In genomic region chr20:49983848-49984408, GRCh38 we compare ENCODE assay signal across 10 cellular contexts. TPM values are rescaled to one million over a fixed set of nuclear protein-coding genes. Genes with fewer than 3 reads are reported as not detected.
A peak's percentile ranks its signal among the peaks of the same experiment; 100 is the strongest.
DNase-seq lines count a peak whose midpoint lies in the region; ATAC-seq and TF ChIP-seq lines count a peak whose summit lies in the region.
"Had no signal": no experiment of that assay in that cellular context is flagged by ENCODE, and none has a peak within 500 bp of the region (broad histone marks: within the 10 kb centered on the region; RNA-seq: fewer than 3 reads in every experiment).

No MANE protein-coding gene starts in this region.

- H3K27ac ChIP-seq in AG04450 (ENCODE audit: low read depth, low read length) = peak overlapping the region; percentile 39
- H3K27ac ChIP-seq in naive thymus-derived CD4-positive, alpha-beta T cell (ENCODE audit: low read depth, low read length) = no peak overlapping the region

- H3K4me3 ChIP-seq in AG04450 (ENCODE audit: low read depth, low read length) (peak overlapping the region; percentile 93), epithelial cell of proximal tubule (ENCODE audit: low read depth, low read length) (peak overlapping the region; percentile 75)
- H3K4me3 ChIP-seq in naive thymus-derived CD4-positive, alpha-beta T cell (ENCODE audit: low read length) = no peak overlapping the region
- H3K4me3 ChIP-seq: body of pancreas had no signal

- H3K9me3 ChIP-seq in AG04450 (ENCODE audit: control insufficient read depth, insufficient read depth, low read length) = no peaks in the 10 kb centered on the region; the same call in 1 of the 2 replicates
- H3K9me3 ChIP-seq in naive thymus-derived CD4-positive, alpha-beta T cell (ENCODE audit: control insufficient read depth in 2 of 3, low read length in 3 of 3) = no peaks in the 10 kb centered on the region
- H3K9me3 ChIP-seq: body of pancreas had no signal

- DNase-seq in AG04450 (ENCODE audit: low read depth, low spot score) (no peak), NCI-H69 (lab: John Stamatoyannopoulos, UW) (peak; percentile 3), epithelial cell of proximal tubule (ENCODE audit: low read depth) (no peak), NCI-H510A (lab: John Stamatoyannopoulos, UW) (no peak), NCI-H1436 (lab: John Stamatoyannopoulos, UW) (no peak)
- DNase-seq in naive thymus-derived CD4-positive, alpha-beta T cell = no peak
- DNase-seq in activated CD4-positive, CD25-positive, alpha-beta regulatory T cell (lab: John Stamatoyannopoulos, UW) = no peak
- DNase-seq: OCI-M1 had no signal

- peak overlapping the region in 6 of 9 donors; percentile 33 to 88 (median 73) for H3K27ac Mint-ChIP-seq in naive thymus-derived CD4-positive, alpha-beta T cell

- H3K27me3 ChIP-seq in AG04450 (ENCODE audit: control insufficient read depth, insufficient read depth, low read length) = peaks cover 6% of the 10 kb centered on the region
- H3K27me3 ChIP-seq in naive thymus-derived CD4-positive, alpha-beta T cell (ENCODE audit: control insufficient read depth in 2 of 2, insufficient read depth in 2 of 2, low read length in 2 of 2) = no peaks in the 10 kb centered on the region
- H3K27me3 ChIP-seq: body of pancreas had no signal

- CTCF ChIA-PET in AG04450 (lab: Charles Lee) = interaction anchor here (1.2 to 13.9 kb wide), 2 partner anchors 88 to 195 kb away, joined by 4 to 419 read pairs; no protein-coding TSS in a partner anchor
- CTCF ChIA-PET in naive thymus-derived CD4-positive, alpha-beta T cell (lab: Charles Lee) = interaction anchor here (0.6 to 0.7 kb wide), 2 partner anchors 65 to 193 kb away, joined by 3 read pairs; no protein-coding TSS in a partner anchor

- peaks cover 0 to 37% (median 0%) of the 10 kb centered on the region in 5 donors for H3K27me3 Mint-ChIP-seq in naive thymus-derived CD4-positive, alpha-beta T cell

- H3K9me3 Mint-ChIP-seq in naive thymus-derived CD4-positive, alpha-beta T cell = no peaks in the 10 kb centered on the region

- intact Hi-C loops in naive thymus-derived CD4-positive, alpha-beta T cell (cut with micrococcal nuclease) = loop anchor here in 1 of 2 donors (2.0 to 5.0 kb wide), 2 partner anchors 478 to 747 kb away; partner anchors contain the start of gene PARD6B

- H3K4me1 Mint-ChIP-seq in naive thymus-derived CD4-positive, alpha-beta T cell = peaks cover 12 to 31% (median 25%) of the 10 kb centered on the region in 7 donors

- H3K36me3 Mint-ChIP-seq in naive thymus-derived CD4-positive, alpha-beta T cell = no peaks in the 10 kb centered on the region

- peaks cover 11 to 14% of the 10 kb centered on the region in 2 donors for H3K4me1 ChIP-seq in naive thymus-derived CD4-positive, alpha-beta T cell (ENCODE audit: control insufficient read depth in 2 of 2, insufficient read depth in 2 of 2, low read length in 2 of 2)

- no peak for TF ChIP-seq CTCF in AG04450 (IDR thresholded peaks at IDR 0.05; ENCODE audit: low read depth, low read length)
- TF ChIP-seq CTCF in epithelial cell of proximal tubule (conservative IDR thresholded peaks at IDR 0.05; ENCODE audit: low read depth, low read length) = no peak

- no peaks in the 10 kb centered on the region for H3K36me3 ChIP-seq in naive thymus-derived CD4-positive, alpha-beta T cell (ENCODE audit: control insufficient read depth in 2 of 3, insufficient read depth in 3 of 3, low read length in 3 of 3)

- ATAC-seq in naive thymus-derived CD4-positive, alpha-beta T cell = no peak
- ATAC-seq in HG02798 (IDR thresholded peaks at IDR 0.05; ENCODE audit: poor library complexity, unreplicated experiment) = no peak
- ATAC-seq: body of pancreas had no signal

- peak overlapping the region in 9 of 10 donors; percentile 40 to 76 (median 60) for H3K4me3 Mint-ChIP-seq in naive thymus-derived CD4-positive, alpha-beta T cell

- POLR2A ChIA-PET in AG04450 (lab: Yijun Ruan, JAX) = interaction anchor here (0.5 to 4.9 kb wide), 15 partner anchors 16 to 120 kb away, joined by 3 to 38 read pairs (median 3); partner anchors contain the start of gene SPATA2
- POLR2A ChIA-PET in naive thymus-derived CD4-positive, alpha-beta T cell (lab: Charles Lee) = interaction anchor here (1.0 to 3.8 kb wide), 2 partner anchors 87 to 91 kb away, joined by 3 to 21 read pairs; no protein-coding TSS in a partner anchor

RNA-seq across cellular contexts. Expression of gene SNAI1, which starts 1.1 kb away (rescaled TPM):
- 2.3 and 3.5 TPM in 2 replicates for polyA plus RNA-seq in AG04450 (2011; rRNA removed)
- 1.7 and 3.2 TPM in 2 replicates for polyA minus RNA-seq in AG04450 (2011; rRNA and poly(A)+ RNA removed)
- 1.4 and 2.0 TPM in 2 replicates for total RNA-seq in epithelial cell of proximal tubule
- total RNA-seq in naive thymus-derived CD4-positive, alpha-beta T cell = 1 to 10 TPM in 2 of 5 experiments, under 1 TPM in 3; 0.22 to 7.0 (median 0.34) TPM
- polyA plus RNA-seq in naive thymus-derived CD4-positive, alpha-beta T cell = under 1 TPM; 0.28 to 0.34 TPM

RNA-seq across cellular contexts. Expression of gene RNF114, which starts 47.7 kb away (rescaled TPM):
- polyA plus RNA-seq in AG04450 (2011; rRNA removed) = 69.6 and 87.4 TPM in 2 replicates
- polyA minus RNA-seq in AG04450 (2011; rRNA and poly(A)+ RNA removed) = 61.3 and 72.9 TPM in 2 replicates
- 152 and 157 TPM in 2 replicates for total RNA-seq in epithelial cell of proximal tubule
- total RNA-seq in naive thymus-derived CD4-positive, alpha-beta T cell = 100 to 1,000 TPM in 3 of 5 experiments, 10 to 100 TPM in 2; 67.1 to 113 (median 101) TPM
- polyA plus RNA-seq in naive thymus-derived CD4-positive, alpha-beta T cell = 100 to 1,000 TPM; 130 to 143 TPM
